8 cellular contexts compared by ENCODE assay signal in the genomic region with DNA sequence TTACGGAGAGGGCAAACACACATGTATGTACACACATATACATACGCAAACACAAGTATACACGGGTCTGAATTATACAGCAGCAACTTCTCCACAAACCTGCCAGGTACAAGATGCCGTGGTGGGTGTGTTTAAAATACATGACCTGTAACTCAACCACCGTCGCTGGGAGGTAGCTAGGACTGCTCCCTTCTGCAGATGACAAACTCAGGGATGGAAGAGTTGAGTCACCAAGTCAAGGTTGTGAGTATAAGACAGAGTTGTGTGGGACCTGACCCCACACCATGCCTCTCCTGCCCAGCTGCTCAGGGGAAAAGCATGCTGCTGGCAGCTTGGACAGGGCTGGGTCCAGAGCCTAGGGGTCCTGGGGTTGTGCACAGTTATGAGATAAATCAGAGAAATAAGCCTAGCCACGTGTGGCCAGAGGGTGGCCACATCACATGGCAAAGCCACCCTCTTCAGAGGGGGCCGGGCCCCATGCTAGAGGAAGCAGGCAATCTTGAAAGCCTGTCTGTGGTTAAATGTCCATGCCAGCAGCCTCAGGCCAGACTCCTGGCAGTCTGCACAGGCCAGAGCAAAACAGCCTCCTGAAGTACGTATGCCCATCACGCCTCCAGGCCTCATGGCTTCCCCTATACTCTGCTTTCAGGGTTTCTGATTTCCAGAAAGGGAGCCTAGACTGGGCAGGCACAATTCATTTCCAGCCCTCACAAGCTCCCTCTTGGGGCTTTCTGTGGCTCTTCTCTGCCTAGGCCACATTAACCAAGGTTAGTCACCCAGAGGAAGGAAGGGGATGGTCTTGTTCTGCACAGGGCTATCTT.
DNase-seq lines count a peak whose midpoint lies in the region; ATAC-seq and TF ChIP-seq lines count a peak whose summit lies in the region.

No MANE protein-coding gene starts in this region.

- TF ChIP-seq POLR2A in lower leg skin (IDR thresholded peaks at IDR 0.05) = no peak

- peaks cover 62% of the 10 kb centered on the region for H3K4me1 Mint-ChIP-seq in activated T-cell treated with anti-CD3 and anti-CD28 coated beads, Interleukin-2, amount 50 U/mL, for 24 hours (ENCODE audit: low read depth)

- TF ChIP-seq CTCF in lower leg skin (IDR thresholded peaks at IDR 0.05) = no peak

- no peaks in the 10 kb centered on the region for H3K9me3 Mint-ChIP-seq in activated T-cell treated with anti-CD3 and anti-CD28 coated beads, Interleukin-2, amount 50 U/mL, for 24 hours

- intact Hi-C loops in lower leg skin (cut with DNase I; ENCODE audit: low total_unique reads) = no loop called here

- H3K4me3 ChIP-seq in lower leg skin (ENCODE audit: low read depth, poor library complexity, severe bottlenecking) = no peak overlapping the region

- peak overlapping the region; percentile 95 for H3K27ac Mint-ChIP-seq in activated T-cell treated with anti-CD3 and anti-CD28 coated beads, Interleukin-2, amount 50 U/mL, for 24 hours

- no peaks in the 10 kb centered on the region for H3K36me3 Mint-ChIP-seq in activated T-cell treated with anti-CD3 and anti-CD28 coated beads, Interleukin-2, amount 50 U/mL, for 24 hours (ENCODE audit: low read depth)

- ATAC-seq in GM18870 (IDR thresholded peaks at IDR 0.05; ENCODE audit: unreplicated experiment) = peak; percentile 57
- peak; percentile 70 for ATAC-seq in HG03432 (IDR thresholded peaks at IDR 0.05; ENCODE audit: unreplicated experiment)
- no peak for ATAC-seq in HG03159 (IDR thresholded peaks at IDR 0.05; ENCODE audit: unreplicated experiment)

- DNase-seq in A172 (ENCODE audit: low spot score) (peak; percentile 64), kidney tubule cell (ENCODE audit: low spot score) (peak; percentile 42), inferior parietal cortex (ENCODE audit: extremely low spot score) (no peak), lower leg skin (ENCODE audit: low spot score in 2 of 2) (no peak)
- DNase-seq in activated T-cell treated with anti-CD3 and anti-CD28 coated beads, Interleukin-2, amount 50 U/mL, for 24 hours = peak; percentile 56

- H3K27me3 Mint-ChIP-seq in activated T-cell treated with anti-CD3 and anti-CD28 coated beads, Interleukin-2, amount 50 U/mL, for 24 hours = no peaks in the 10 kb centered on the region

- WGBS in lower leg skin, 2 donors = 33 to 49% methylated on average over 10 of the region's 10 CpGs

- H3K4me3 Mint-ChIP-seq in activated T-cell treated with anti-CD3 and anti-CD28 coated beads, Interleukin-2, amount 50 U/mL, for 24 hours = peak overlapping the region; percentile 43

Comparison
In these comparisons a context has a peak if more than half of its experiments do, and no peak if none do; other contexts are left out.
1. DNase-seq: peak in A172 (single experiment), activated T-cell treated with anti-CD3 and anti-CD28 coated beads, Interleukin-2, amount 50 U/mL, for 24 hours (single experiment) and kidney tubule cell (single experiment); none in inferior parietal cortex (single experiment) and lower leg skin (0 of 2).